Comparison of ENCODE assay signal across 21 cellular contexts in genomic region chr7:68334613-68335303, GRCh38.
"Had no signal": no experiment of that assay in that cellular context is flagged by ENCODE, and none has a peak within 500 bp of the region (broad histone marks: within the 10 kb centered on the region; RNA-seq: fewer than 3 reads in every experiment).

No MANE protein-coding gene starts in this region.

- DNase-seq: cerebellar nuclear complex; cortex of kidney; effector CD4-positive, alpha-beta T cell; head of caudate nucleus; kidney; left lung; lower lobe of right lung; naive thymus-derived CD8-positive, alpha-beta T cell; nephron progenitor cell; occipital lobe; ovary; posterior cingulate gyrus; stimulated activated CD4-positive, alpha-beta T cell treated with anti-CD3 and anti-CD28 coated beads, Interleukin-2, amount 100 ng/mL, for 24 hours; stimulated activated CD4-positive, alpha-beta T cell treated with anti-CD3 and anti-CD28 coated beads, Interleukin-4, amount 100 ng/mL, for 24 hours; stimulated activated naive CD4-positive, alpha-beta T cell treated with Interleukin-2 at 50 U/mL for 16 hours; transverse colon; upper lobe of right lung; uterus had no signal

- H3K27me3 ChIP-seq: left lung, ovary, transverse colon, upper lobe of right lung, uterus had no signal

- H3K4me3 ChIP-seq: left lung, lower lobe of right lung, ovary, thoracic aorta, transverse colon, upper lobe of right lung, uterus had no signal

- H3K4me1 ChIP-seq: left lung, lower lobe of right lung, transverse colon, upper lobe of right lung, uterus had no signal

- H3K36me3 ChIP-seq: left lung, lower lobe of right lung, ovary, thoracic aorta, transverse colon, upper lobe of right lung, uterus had no signal

- H3K27me3 Mint-ChIP-seq: naive thymus-derived CD8-positive, alpha-beta T cell had no signal

- H3K4me1 Mint-ChIP-seq: naive thymus-derived CD8-positive, alpha-beta T cell; nephron progenitor cell; stimulated activated effector memory CD8-positive, alpha-beta T cell treated with anti-CD3 and anti-CD28 coated beads, Interleukin-12 subunit alpha, Interleukin-12 subunit beta, amount 100 ng/mL, for 72 hours had no signal

- H3K9me3 ChIP-seq: thoracic aorta, uterus had no signal

- H3K27ac Mint-ChIP-seq: naive thymus-derived CD8-positive, alpha-beta T cell; stimulated activated effector memory CD8-positive, alpha-beta T cell treated with anti-CD3 and anti-CD28 coated beads, Interleukin-12 subunit alpha, Interleukin-12 subunit beta, amount 100 ng/mL, for 72 hours had no signal

- ATAC-seq: left lung; lower lobe of right lung; naive thymus-derived CD8-positive, alpha-beta T cell; sciatic nerve; stimulated activated effector memory CD8-positive, alpha-beta T cell treated with anti-CD3 and anti-CD28 coated beads, Interleukin-12 subunit alpha, Interleukin-12 subunit beta, amount 100 ng/mL, for 72 hours; upper lobe of right lung had no signal

- H3K36me3 Mint-ChIP-seq: stimulated activated effector memory CD8-positive, alpha-beta T cell treated with anti-CD3 and anti-CD28 coated beads, Interleukin-12 subunit alpha, Interleukin-12 subunit beta, amount 100 ng/mL, for 72 hours had no signal

- H3K27ac ChIP-seq: left lung, lower lobe of right lung, ovary, thoracic aorta, transverse colon, upper lobe of right lung, uterus had no signal

- H3K4me3 Mint-ChIP-seq: naive thymus-derived CD8-positive, alpha-beta T cell; nephron progenitor cell; stimulated activated effector memory CD8-positive, alpha-beta T cell treated with anti-CD3 and anti-CD28 coated beads, Interleukin-12 subunit alpha, Interleukin-12 subunit beta, amount 100 ng/mL, for 72 hours had no signal
